20 cellular contexts compared by ENCODE assay signal in the genomic region with DNA sequence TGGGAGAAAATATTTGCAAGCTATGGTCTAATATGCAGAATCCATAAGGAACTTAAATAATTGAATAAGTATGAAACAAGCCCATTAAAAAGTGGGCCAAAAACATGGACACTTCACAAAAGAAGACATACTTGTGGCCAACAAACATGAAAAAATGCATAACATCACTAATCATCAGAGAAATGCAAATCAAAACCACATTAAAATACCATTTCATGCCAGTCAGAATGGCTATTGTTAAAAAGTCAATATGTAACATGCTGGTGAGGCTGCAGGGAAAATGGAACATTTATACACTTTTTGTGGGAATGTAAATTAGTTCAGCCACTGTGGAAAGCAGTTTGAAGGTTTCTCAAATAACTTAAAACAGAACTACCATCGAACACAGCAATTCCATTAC.
DNase-seq lines count a peak whose midpoint lies in the region; TF ChIP-seq lines count a peak whose summit lies in the region.
"Had no signal": no experiment of that assay in that cellular context is flagged by ENCODE, and none has a peak within 500 bp of the region (broad histone marks: within the 10 kb centered on the region; RNA-seq: fewer than 3 reads in every experiment).

No MANE protein-coding gene starts in this region.

- no peaks in the 10 kb centered on the region for H3K36me3 Mint-ChIP-seq in activated CD4-positive, alpha-beta T cell treated with anti-CD3 and anti-CD28 coated beads, Interleukin-2, amount 10 ng/mL, durations not matched to agents 24 days and 14 days (ENCODE audit: low read depth)
- H3K36me3 Mint-ChIP-seq: CD4-positive, CD25-positive, alpha-beta regulatory T cell; CD8-positive, alpha-beta memory T cell had no signal

- H3K4me1 ChIP-seq in suprapubic skin, result no peaks in the 10 kb centered on the region
- H3K4me1 ChIP-seq: BE2C, HAP-1 had no signal

- no peak for TF ChIP-seq EP300 in suprapubic skin (IDR thresholded peaks at IDR 0.05)

- DNase-seq in NCI-H526 (lab: John Stamatoyannopoulos, UW) (peak; percentile 32 to 48), amniotic epithelial cell (ENCODE audit: low read depth) (peak; percentile 7), astrocyte of the spinal cord (ENCODE audit: low read depth, low spot score) (peak; percentile 7), renal cortical epithelial cell (ENCODE audit: low read depth) (peak; percentile 81), suprapubic skin (ENCODE audit: low spot score in 2 of 2) (no peak), globus pallidus (ENCODE audit: low spot score) (no peak)
- DNase-seq in activated CD4-positive, alpha-beta T cell treated with anti-CD3 and anti-CD28 coated beads, Interleukin-2, amount 10 ng/mL, durations not matched to agents 24 days and 14 days, result no peak
- DNase-seq: ACHN; BE2C; C1 segment of cervical spinal cord; CD4-positive, CD25-positive, alpha-beta regulatory T cell; CD8-positive, alpha-beta memory T cell; COR-L47; DMS 273 treated with DMSO at 0.1 percent for 48 hours; DMS53; DND-41; EL; GM23248 had no signal

- H3K27ac Mint-ChIP-seq in activated CD4-positive, alpha-beta T cell treated with anti-CD3 and anti-CD28 coated beads, Interleukin-2, amount 10 ng/mL, durations not matched to agents 24 days and 14 days, result no peak overlapping the region
- H3K27ac Mint-ChIP-seq: CD4-positive, CD25-positive, alpha-beta regulatory T cell; CD8-positive, alpha-beta memory T cell had no signal

- no peaks in the 10 kb centered on the region for H3K9me3 Mint-ChIP-seq in activated CD4-positive, alpha-beta T cell treated with anti-CD3 and anti-CD28 coated beads, Interleukin-2, amount 10 ng/mL, durations not matched to agents 24 days and 14 days

- TF ChIP-seq POLR2A in suprapubic skin (IDR thresholded peaks at IDR 0.05), result no peak

- no peaks in the 10 kb centered on the region for H3K9me3 ChIP-seq in suprapubic skin
- H3K9me3 ChIP-seq: BE2C, HAP-1 had no signal

- no peak overlapping the region for H3K4me3 Mint-ChIP-seq in activated CD4-positive, alpha-beta T cell treated with anti-CD3 and anti-CD28 coated beads, Interleukin-2, amount 10 ng/mL, durations not matched to agents 24 days and 14 days
- H3K4me3 Mint-ChIP-seq: CD4-positive, CD25-positive, alpha-beta regulatory T cell; CD8-positive, alpha-beta memory T cell had no signal

- H3K27ac ChIP-seq in suprapubic skin, result no peak overlapping the region
- H3K27ac ChIP-seq: GM23248 had no signal

- H3K27me3 Mint-ChIP-seq in activated CD4-positive, alpha-beta T cell treated with anti-CD3 and anti-CD28 coated beads, Interleukin-2, amount 10 ng/mL, durations not matched to agents 24 days and 14 days, result no peaks in the 10 kb centered on the region
- H3K27me3 Mint-ChIP-seq: CD4-positive, CD25-positive, alpha-beta regulatory T cell had no signal

- no peaks in the 10 kb centered on the region for H3K4me1 Mint-ChIP-seq in activated CD4-positive, alpha-beta T cell treated with anti-CD3 and anti-CD28 coated beads, Interleukin-2, amount 10 ng/mL, durations not matched to agents 24 days and 14 days
- H3K4me1 Mint-ChIP-seq: CD4-positive, CD25-positive, alpha-beta regulatory T cell; CD8-positive, alpha-beta memory T cell had no signal

- 68% methylated on average over 1 of the region's 1 CpG for WGBS in suprapubic skin

- intact Hi-C loops in activated CD4-positive, alpha-beta T cell treated with anti-CD3 and anti-CD28 coated beads, Interleukin-2, amount 10 ng/mL, durations not matched to agents 24 days and 14 days (cut with micrococcal nuclease), result no loop called here

- no peaks in the 10 kb centered on the region for H3K36me3 ChIP-seq in suprapubic skin
- H3K36me3 ChIP-seq: BE2C, HAP-1 had no signal

- in situ Hi-C loops in astrocyte of the spinal cord (cut with HindIII; ENCODE audit: low sequenced_read_pairs), result no loop called here

- H3K4me3 ChIP-seq in astrocyte of the spinal cord (ENCODE audit: low read depth, low read length), result no peak overlapping the region
- no peak overlapping the region for H3K4me3 ChIP-seq in suprapubic skin
- H3K4me3 ChIP-seq: GM12878, GM23248, HAP-1 had no signal

- TF ChIP-seq CTCF in astrocyte of the spinal cord (IDR thresholded peaks at IDR 0.05; ENCODE audit: low read depth, low read length), result no peak
- TF ChIP-seq CTCF in suprapubic skin (IDR thresholded peaks at IDR 0.05), result no peak

- no peaks in the 10 kb centered on the region for H3K27me3 ChIP-seq in suprapubic skin
- H3K27me3 ChIP-seq: BE2C had no signal

Comparison
In these comparisons a context has a peak if more than half of its experiments do, and no peak if none do; other contexts are left out.
1. DNase-seq: peak in NCI-H526 (2 of 2), amniotic epithelial cell (single experiment), astrocyte of the spinal cord (single experiment) and renal cortical epithelial cell (single experiment); none in suprapubic skin (0 of 2), globus pallidus (single experiment) and activated CD4-positive, alpha-beta T cell treated with anti-CD3 and anti-CD28 coated beads, Interleukin-2, amount 10 ng/mL, durations not matched to agents 24 days and 14 days (single experiment).